Comparison of ENCODE assay signal across 13 cellular contexts in genomic region chr5:116502616-116503015, GRCh38.
A peak's percentile ranks its signal among the peaks of the same experiment; 100 is the strongest.
DNase-seq lines count a peak whose midpoint lies in the region; ATAC-seq, FAIRE-seq and TF ChIP-seq lines count a peak whose summit lies in the region.
"Had no signal": no experiment of that assay in that cellular context is flagged by ENCODE, and none has a peak within 500 bp of the region (broad histone marks: within the 10 kb centered on the region; RNA-seq: fewer than 3 reads in every experiment).

No MANE protein-coding gene starts in this region.

- H3K4me1 ChIP-seq in left lung, result peaks cover 0 to 8% of the 10 kb centered on the region in 2 donors

- no peak overlapping the region for H3K27ac ChIP-seq in left lung

- no peaks in the 10 kb centered on the region for H3K27me3 ChIP-seq in left lung

- DNase-seq in HTR-8/SVneo (ENCODE audit: insufficient read length, low spot score), result peak; percentile 10
- peak; percentile 96 for DNase-seq in astrocyte of the hippocampus (ENCODE audit: low read depth, low spot score)
- no peak for DNase-seq in left lung
- peak; percentile 57 for DNase-seq in smooth muscle cell of the brain vasculature (ENCODE audit: low read depth, low spot score)
- DNase-seq in T1000 (lab: John Stamatoyannopoulos, UW), result no peak
- no peak for DNase-seq in NCI-H146 (lab: John Stamatoyannopoulos, UW)
- no peak for DNase-seq in NCI-H1436 (lab: John Stamatoyannopoulos, UW)
- DNase-seq: activated CD4-positive, CD25-positive, alpha-beta regulatory T cell treated with anti-CD3 and anti-CD28 coated beads, Interleukin-2, amount 50 U/mL, for 72 hours; activated T-cell treated with anti-CD3 and anti-CD28 coated beads for 4 hours; CD4-positive, alpha-beta T cell; cortex of kidney; foreskin melanocyte had no signal

- FAIRE-seq in HTR-8/SVneo (lab: Jason Lieb, UNC), result no peak

- intact Hi-C loops in left lung (cut with DNase I), result no loop called here

- ATAC-seq in left lung, result peak; percentile 21
- ATAC-seq: GM23338 had no signal

- H3K36me3 ChIP-seq in left lung, result no peaks in the 10 kb centered on the region

- H3K4me3 ChIP-seq in left lung, result no peak overlapping the region
- H3K4me3 ChIP-seq: GM23338 had no signal

- TF ChIP-seq CTCF in left lung (IDR thresholded peaks at IDR 0.05), result no peak

- no peaks in the 10 kb centered on the region for H3K9me3 ChIP-seq in left lung

Comparison
In these comparisons a context has a peak if more than half of its experiments do, and no peak if none do; other contexts are left out.
1. DNase-seq: peak in HTR-8/SVneo (single experiment), astrocyte of the hippocampus (single experiment) and smooth muscle cell of the brain vasculature (single experiment); none in left lung (0 of 2), T1000 (single experiment), NCI-H146 (single experiment) and NCI-H1436 (single experiment).